ENCODE assay signal across 26 cellular contexts in the genomic region with DNA sequence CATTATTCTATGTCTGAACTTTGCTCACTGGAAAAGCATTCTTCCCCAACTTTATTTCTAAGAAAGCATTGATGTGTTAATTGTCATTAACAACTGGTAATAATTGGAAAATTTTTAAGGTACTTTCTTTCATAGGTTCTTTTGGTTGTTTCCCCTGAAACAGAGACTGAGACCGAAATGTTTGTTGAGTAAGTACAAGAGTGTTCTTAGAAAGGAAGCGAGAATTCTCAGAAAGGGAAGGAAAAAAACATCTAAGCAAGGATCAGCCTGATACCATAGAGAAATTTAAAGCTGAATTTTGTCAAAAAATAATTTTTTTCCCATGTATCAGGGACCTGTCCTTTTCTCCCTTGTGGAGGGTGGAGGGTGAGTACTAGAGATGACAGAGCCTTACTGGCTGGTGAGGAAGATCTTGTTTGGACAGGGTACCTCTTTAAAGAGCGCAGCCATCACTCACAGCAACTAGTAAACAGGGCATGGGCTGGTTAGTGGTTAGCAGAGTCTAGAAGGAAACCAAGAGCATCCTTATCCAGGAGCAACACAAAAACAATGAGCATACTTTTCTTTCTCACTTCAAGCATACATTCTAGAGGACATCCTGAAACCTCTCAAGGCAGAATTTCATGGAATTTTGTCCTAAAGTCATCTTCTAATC.
"Had no signal": no experiment of that assay in that cellular context is flagged by ENCODE, and none has a peak within 500 bp of the region (broad histone marks: within the 10 kb centered on the region; RNA-seq: fewer than 3 reads in every experiment).

No MANE protein-coding gene starts in this region.

- H3K4me3 Mint-ChIP-seq: mesothelial cell of epicardium; naive B cell; nephron; neural progenitor cell; stimulated activated memory B cell treated with anti-CD40 and anti-IgM and Interleukin-4, amounts not matched to agents 10 μg/mL and 1 μg/mL and 100 μg/mL, for 72 hours; stimulated activated naive CD8-positive, alpha-beta T cell treated with anti-CD3 and anti-CD28 coated beads, Interleukin-15, Interleukin-2, amounts not matched to agents 100 ng/mL and 50 ng/mL, for 24 hours; type B pancreatic cell had no signal

- H3K27me3 ChIP-seq: esophagus muscularis mucosa, foreskin keratinocyte, gastroesophageal sphincter, heart left ventricle, hepatocyte, left lung, neural progenitor cell, sigmoid colon had no signal

- H3K4me1 ChIP-seq: esophagus muscularis mucosa, foreskin keratinocyte, gastroesophageal sphincter, heart left ventricle, left lung, neural progenitor cell, prostate gland, sigmoid colon had no signal

- H3K36me3 ChIP-seq: esophagus muscularis mucosa, gastroesophageal sphincter, heart left ventricle, left lung, neural progenitor cell, prostate gland, sigmoid colon had no signal

- H2AFZ ChIP-seq: hepatocyte, neural progenitor cell had no signal

- H3K9ac ChIP-seq: neural progenitor cell had no signal

- H3K27ac ChIP-seq: coronary artery, esophagus muscularis mucosa, foreskin keratinocyte, gastroesophageal sphincter, heart left ventricle, hepatocyte, left lung, neural progenitor cell, prostate gland, sigmoid colon had no signal

- H3K27ac Mint-ChIP-seq: mesothelial cell of epicardium; naive B cell; nephron; neural progenitor cell; stimulated activated memory B cell treated with anti-CD40 and anti-IgM and Interleukin-4, amounts not matched to agents 10 μg/mL and 1 μg/mL and 100 μg/mL, for 72 hours; stimulated activated naive CD8-positive, alpha-beta T cell treated with anti-CD3 and anti-CD28 coated beads, Interleukin-15, Interleukin-2, amounts not matched to agents 100 ng/mL and 50 ng/mL, for 24 hours; type B pancreatic cell had no signal

- H3K9me3 ChIP-seq: prostate gland had no signal

- H3K9me3 Mint-ChIP-seq: nephron, type B pancreatic cell had no signal

- H3K79me2 ChIP-seq: hepatocyte had no signal

- H3K36me3 Mint-ChIP-seq: mesothelial cell of epicardium; naive B cell; neural progenitor cell; stimulated activated memory B cell treated with anti-CD40 and anti-IgM and Interleukin-4, amounts not matched to agents 10 μg/mL and 1 μg/mL and 100 μg/mL, for 72 hours; type B pancreatic cell had no signal

- H3K27me3 Mint-ChIP-seq: naive B cell; stimulated activated memory B cell treated with anti-CD40 and anti-IgM and Interleukin-4, amounts not matched to agents 10 μg/mL and 1 μg/mL and 100 μg/mL, for 72 hours; stimulated activated naive CD8-positive, alpha-beta T cell treated with anti-CD3 and anti-CD28 coated beads, Interleukin-15, Interleukin-2, amounts not matched to agents 100 ng/mL and 50 ng/mL, for 24 hours; type B pancreatic cell had no signal

- H3K4me2 ChIP-seq: hepatocyte, neural progenitor cell had no signal

- H3K4me3 ChIP-seq: coronary artery, esophagus muscularis mucosa, gastroesophageal sphincter, heart left ventricle, hepatocyte, left lung, mucosa of descending colon, neural progenitor cell, prostate gland, sigmoid colon had no signal

- DNase-seq: dermis blood vessel endothelial cell; effector memory CD4-positive, alpha-beta T cell; foreskin keratinocyte; heart left ventricle; left cardiac atrium; left lung; mesenchymal stem cell; mucosa of descending colon; naive B cell; right cardiac atrium; sigmoid colon; stimulated activated CD4-positive, alpha-beta T cell treated with anti-CD3 and anti-CD28 coated beads, Interleukin-2, amount 100 ng/mL, for 24 hours; stimulated activated CD4-positive, alpha-beta T cell treated with anti-CD3 and anti-CD28 coated beads, Interleukin-4, amount 100 ng/mL, for 24 hours had no signal

- ATAC-seq: foreskin keratinocyte; gastroesophageal sphincter; heart left ventricle; left cardiac atrium; left lung; mucosa of descending colon; right cardiac atrium; stimulated activated memory B cell treated with anti-CD40 and anti-IgM and Interleukin-4, amounts not matched to agents 10 μg/mL and 1 μg/mL and 100 μg/mL, for 72 hours had no signal

- FAIRE-seq: endothelial cell of umbilical vein, islet of Langerhans had no signal

- H3K4me1 Mint-ChIP-seq: mesothelial cell of epicardium; naive B cell; nephron; neural progenitor cell; stimulated activated memory B cell treated with anti-CD40 and anti-IgM and Interleukin-4, amounts not matched to agents 10 μg/mL and 1 μg/mL and 100 μg/mL, for 72 hours had no signal
